10 cellular contexts compared by ENCODE assay signal in genomic region chr4:80182237-80182866, GRCh38. TPM values are rescaled to one million over a fixed set of nuclear protein-coding genes. Genes with fewer than 3 reads are reported as not detected.
DNase-seq lines count a peak whose midpoint lies in the region; ATAC-seq, FAIRE-seq and TF ChIP-seq lines count a peak whose summit lies in the region.
"Had no signal": no experiment of that assay in that cellular context is flagged by ENCODE, and none has a peak within 500 bp of the region (broad histone marks: within the 10 kb centered on the region; RNA-seq: fewer than 3 reads in every experiment).

No MANE protein-coding gene starts in this region.

- peak overlapping the region; percentile 85 for H3K27ac ChIP-seq in CD4-positive, alpha-beta memory T cell (ENCODE audit: low read depth, low read length)
- H3K27ac ChIP-seq: SJSA1 had no signal

- intact Hi-C loops in CD4-positive, alpha-beta memory T cell (cut with micrococcal nuclease), result loop anchor here (2.0 to 5.0 kb wide), 4 partner anchors 14 to 310 kb away; no protein-coding TSS in a partner anchor
- intact Hi-C loops in activated CD8-positive, alpha-beta T cell treated with anti-CD3 and anti-CD28 coated beads for 36 hours (cut with micrococcal nuclease), result loop anchor here (1.0 to 5.0 kb wide), 2 partner anchors 57 to 175 kb away; no protein-coding TSS in a partner anchor

- TF ChIP-seq CTCF in activated CD8-positive, alpha-beta T cell treated with anti-CD3 and anti-CD28 coated beads for 36 hours (IDR thresholded peaks at IDR 0.05), result no peak

- peak overlapping the region; percentile 60 to 100 (median 96) for H3K4me3 Mint-ChIP-seq in CD4-positive, alpha-beta memory T cell
- peak overlapping the region; percentile 51 for H3K4me3 Mint-ChIP-seq in activated CD8-positive, alpha-beta T cell treated with anti-CD3 and anti-CD28 coated beads for 36 hours
- peak overlapping the region; percentile 96 for H3K4me3 Mint-ChIP-seq in memory B cell

- POLR2A ChIA-PET in CD4-positive, alpha-beta memory T cell (lab: Charles Lee; ENCODE audit: partially characterized antibody), result interaction anchor here (0.7 to 12.1 kb wide), 13 partner anchors 11 to 1243 kb away, joined by 3 to 185 read pairs (median 6); partner anchors contain the start of genes ANTXR2, PAQR3 and PRDM8
- POLR2A ChIA-PET in activated CD8-positive, alpha-beta T cell treated with anti-CD3 and anti-CD28 coated beads for 36 hours (lab: Charles Lee), result interaction anchor here (0.6 to 5.9 kb wide), 10 partner anchors 10 to 175 kb away, joined by 3 to 40 read pairs (median 4); no protein-coding TSS in a partner anchor

- peak overlapping the region; percentile 69 to 94 (median 87) for H3K27ac Mint-ChIP-seq in CD4-positive, alpha-beta memory T cell
- H3K27ac Mint-ChIP-seq in activated CD8-positive, alpha-beta T cell treated with anti-CD3 and anti-CD28 coated beads for 36 hours, result peak overlapping the region; percentile 87
- peak overlapping the region; percentile 99 for H3K27ac Mint-ChIP-seq in memory B cell

- no peaks in the 10 kb centered on the region for H3K36me3 ChIP-seq in CD4-positive, alpha-beta memory T cell (ENCODE audit: insufficient read depth, low read length)
- H3K36me3 ChIP-seq: SJSA1 had no signal

- peak overlapping the region in 1 of 2 donors; percentile 19 for H3K4me3 ChIP-seq in CD4-positive, alpha-beta memory T cell (ENCODE audit: low read length in 2 of 2)
- H3K4me3 ChIP-seq: SJSA1 had no signal

- peaks cover 0 to 23% (median 14%) of the 10 kb centered on the region in 8 donors for H3K9me3 Mint-ChIP-seq in CD4-positive, alpha-beta memory T cell
- H3K9me3 Mint-ChIP-seq in activated CD8-positive, alpha-beta T cell treated with anti-CD3 and anti-CD28 coated beads for 36 hours, result peaks cover 25% of the 10 kb centered on the region
- peaks cover 5% of the 10 kb centered on the region for H3K9me3 Mint-ChIP-seq in memory B cell

- H3K4me1 Mint-ChIP-seq in CD4-positive, alpha-beta memory T cell, result peaks cover 38 to 64% (median 51%) of the 10 kb centered on the region in 4 donors
- H3K4me1 Mint-ChIP-seq in activated CD8-positive, alpha-beta T cell treated with anti-CD3 and anti-CD28 coated beads for 36 hours (ENCODE audit: low read depth), result peaks cover 53% of the 10 kb centered on the region
- H3K4me1 Mint-ChIP-seq in memory B cell, result peaks cover 29% of the 10 kb centered on the region

- CTCF ChIA-PET in CD4-positive, alpha-beta memory T cell (lab: Charles Lee; ENCODE audit: partially characterized antibody), result interaction anchor here (1.0 to 14.8 kb wide), 11 partner anchors 11 to 124 kb away, joined by 3 to 291 read pairs (median 6); partner anchors contain the start of gene PRDM8
- CTCF ChIA-PET in activated CD8-positive, alpha-beta T cell treated with anti-CD3 and anti-CD28 coated beads for 36 hours (lab: Charles Lee), result interaction anchor here (0.7 to 11.8 kb wide), 20 partner anchors 10 to 1230 kb away, joined by 3 to 153 read pairs (median 4); partner anchors contain the start of gene ANTXR2

- no peaks in the 10 kb centered on the region for H3K27me3 Mint-ChIP-seq in CD4-positive, alpha-beta memory T cell
- H3K27me3 Mint-ChIP-seq in activated CD8-positive, alpha-beta T cell treated with anti-CD3 and anti-CD28 coated beads for 36 hours, result peaks cover 10% of the 10 kb centered on the region
- H3K27me3 Mint-ChIP-seq in memory B cell, result no peaks in the 10 kb centered on the region

- H3K27me3 ChIP-seq in CD4-positive, alpha-beta memory T cell (ENCODE audit: insufficient read depth, low read length), result no peaks in the 10 kb centered on the region
- H3K27me3 ChIP-seq: SJSA1 had no signal

- H3K9me3 ChIP-seq in CD4-positive, alpha-beta memory T cell (ENCODE audit: control insufficient read depth in 1 of 2, low read length in 2 of 2), result no peaks in the 10 kb centered on the region
- H3K9me3 ChIP-seq: SJSA1 had no signal

- peaks cover 50% of the 10 kb centered on the region for H3K4me1 ChIP-seq in CD4-positive, alpha-beta memory T cell (ENCODE audit: insufficient read depth, low read length)

- peak in 2 of 5 donors; percentile 33 to 41 for DNase-seq in CD4-positive, alpha-beta memory T cell
- DNase-seq in GM19239 (ENCODE audit: insufficient read length, low spot score), result no peak
- peak; percentile 62 for DNase-seq in activated CD8-positive, alpha-beta T cell treated with anti-CD3 and anti-CD28 coated beads for 36 hours
- no peak for DNase-seq in memory B cell (ENCODE audit: low spot score in 2 of 2)
- no peak for DNase-seq in cerebellar nuclear complex (lab: John Stamatoyannopoulos, UW)
- no peak for DNase-seq in DMS53 treated with DMSO at 0.1 percent for 48 hours (lab: John Stamatoyannopoulos, UW; ENCODE audit: unreplicated experiment)
- DNase-seq: NCI-H1930 had no signal

- peak; percentile 48 for ATAC-seq in activated CD8-positive, alpha-beta T cell treated with anti-CD3 and anti-CD28 coated beads for 36 hours
- peak; percentile 38 for ATAC-seq in memory B cell (ENCODE audit: low read depth)
- ATAC-seq in HG03280 (IDR thresholded peaks at IDR 0.05; ENCODE audit: unreplicated experiment), result no peak
- ATAC-seq in GM21786 (IDR thresholded peaks at IDR 0.05; ENCODE audit: unreplicated experiment), result no peak

- FAIRE-seq in GM19239 (lab: Jason Lieb, UNC), result peak; percentile 37

- H3K36me3 Mint-ChIP-seq in CD4-positive, alpha-beta memory T cell, result peaks cover 8 to 22% of the 10 kb centered on the region in 2 donors
- H3K36me3 Mint-ChIP-seq in activated CD8-positive, alpha-beta T cell treated with anti-CD3 and anti-CD28 coated beads for 36 hours (ENCODE audit: low read depth), result peaks cover 8% of the 10 kb centered on the region
- H3K36me3 Mint-ChIP-seq in memory B cell, result peaks cover 3% of the 10 kb centered on the region

RNA-seq across cellular contexts. Expression of gene PRDM8, which starts 15.0 kb away (rescaled TPM):
- 10 to 100 TPM; 19.8 to 23.0 TPM for total RNA-seq in CD4-positive, alpha-beta memory T cell
- polyA plus RNA-seq in CD4-positive, alpha-beta memory T cell, result 1 to 10 TPM; 2.1 to 3.4 TPM
- 1 to 10 TPM; 2.8 to 3.2 TPM for total RNA-seq in activated CD8-positive, alpha-beta T cell treated with anti-CD3 and anti-CD28 coated beads for 36 hours

Comparison
In these comparisons a context has a peak if more than half of its experiments do, and no peak if none do; other contexts are left out.
1. ATAC-seq: peak in activated CD8-positive, alpha-beta T cell treated with anti-CD3 and anti-CD28 coated beads for 36 hours (single experiment) and memory B cell (single experiment); none in HG03280 (single experiment) and GM21786 (single experiment).
2. RNA of gene PRDM8, which starts 15.0 kb away (total RNA-seq): 19.8 to 23.0 TPM in CD4-positive, alpha-beta memory T cell; 2.8 to 3.2 TPM in activated CD8-positive, alpha-beta T cell treated with anti-CD3 and anti-CD28 coated beads for 36 hours; every median in the first group is over 4 times any median in the second.
3. Peak in every context shown above with its lines, with median percentiles within 50 percentile points of each other: H3K27ac Mint-ChIP-seq and H3K4me3 Mint-ChIP-seq.